9 cellular contexts compared by ENCODE assay signal in the genomic region with DNA sequence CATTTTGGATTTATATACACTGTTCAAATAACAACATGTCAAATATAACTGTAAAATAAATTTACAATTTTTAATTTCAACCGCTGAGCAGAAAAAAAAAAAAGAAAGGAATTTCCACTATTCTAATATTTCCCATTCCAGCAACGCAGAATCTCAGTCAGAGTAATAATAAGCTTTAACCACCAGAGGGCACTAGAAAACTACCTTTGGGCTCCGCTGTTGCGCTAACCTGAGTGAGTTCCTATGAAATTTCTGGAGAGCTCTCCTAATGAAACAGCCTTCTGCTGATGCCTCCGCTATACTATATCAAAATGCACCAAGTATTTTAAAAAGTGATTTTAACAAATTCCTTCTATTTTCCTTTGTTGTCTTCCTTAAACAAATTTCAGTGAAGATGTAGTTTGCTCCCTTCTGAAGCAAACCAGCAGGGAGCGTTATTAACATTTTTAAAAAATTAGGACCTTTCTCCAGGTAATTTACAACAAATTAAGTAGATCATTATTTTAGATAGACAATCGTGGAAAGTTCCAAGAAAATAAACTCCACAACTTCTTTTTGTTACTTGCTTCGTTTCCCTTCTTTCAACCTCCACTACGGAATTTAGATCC. TPM values are rescaled to one million over a fixed set of nuclear protein-coding genes. Genes with fewer than 3 reads are reported as not detected.
DNase-seq lines count a peak whose midpoint lies in the region; ATAC-seq, FAIRE-seq and TF ChIP-seq lines count a peak whose summit lies in the region.
"Had no signal": no experiment of that assay in that cellular context is flagged by ENCODE, and none has a peak within 500 bp of the region (broad histone marks: within the 10 kb centered on the region; RNA-seq: fewer than 3 reads in every experiment).

No MANE protein-coding gene starts in this region.

- peak; percentile 74 for DNase-seq in Ammon's horn (ENCODE audit: low spot score)
- peak; percentile 3 for DNase-seq in GM12892 (ENCODE audit: insufficient read length)
- peak; percentile 50 for DNase-seq in NB4 (ENCODE audit: low read depth)
- DNase-seq in T-helper 17 cell, result no peak
- DNase-seq in endothelial cell (ENCODE audit: low spot score), result peak; percentile 27
- peak; percentile 86 for DNase-seq in midbrain (lab: John Stamatoyannopoulos, UW)
- DNase-seq in ecto neural progenitor cell (ENCODE audit: low spot score), result no peak

- no peaks in the 10 kb centered on the region for H3K9me3 ChIP-seq in T-helper 17 cell (ENCODE audit: control insufficient read depth, low read length, poor library complexity, severe bottlenecking)
- H3K9me3 ChIP-seq: SJSA1 had no signal

- H3K27me3 Mint-ChIP-seq in T-helper 17 cell, result peaks cover 14% of the 10 kb centered on the region
- no peaks in the 10 kb centered on the region for H3K27me3 Mint-ChIP-seq in endothelial cell (ENCODE audit: unreplicated experiment)

- H3K4me3 ChIP-seq in NB4 (ENCODE audit: low read depth, low read length), result no peak overlapping the region
- H3K4me3 ChIP-seq: SJSA1 had no signal

- no peak overlapping the region for H3K4me3 Mint-ChIP-seq in T-helper 17 cell
- no peak overlapping the region for H3K4me3 Mint-ChIP-seq in endothelial cell (ENCODE audit: unreplicated experiment)

- H3K4me1 Mint-ChIP-seq in T-helper 17 cell, result peaks cover 7% of the 10 kb centered on the region
- peaks cover 11% of the 10 kb centered on the region for H3K4me1 Mint-ChIP-seq in endothelial cell (ENCODE audit: unreplicated experiment)

- no peak for TF ChIP-seq POLR2A in GM12892 (IDR thresholded peaks at IDR 0.05; ENCODE audit: low read depth, low read length)
- TF ChIP-seq POLR2A in NB4 (IDR thresholded peaks at IDR 0.05; ENCODE audit: extremely low read depth, insufficient read length), result no peak

- TF ChIP-seq CTCF in NB4 (IDR thresholded peaks at IDR 0.05; ENCODE audit: low read depth, low read length) (peak; percentile 62), endothelial cell (IDR thresholded peaks at IDR 0.05; ENCODE audit: unreplicated experiment) (peak; percentile 91)

- peak; percentile 77 for ATAC-seq in HG02623 (IDR thresholded peaks at IDR 0.05; ENCODE audit: unreplicated experiment)
- peak; percentile 82 for ATAC-seq in T-helper 17 cell

- H3K27ac Mint-ChIP-seq in T-helper 17 cell (no peak overlapping the region), endothelial cell (ENCODE audit: unreplicated experiment) (no peak overlapping the region)

- FAIRE-seq in GM12892 (lab: Jason Lieb, UNC), result peak; percentile 76

- no peaks in the 10 kb centered on the region for H3K9me3 Mint-ChIP-seq in endothelial cell (ENCODE audit: unreplicated experiment)

- peaks cover 3% of the 10 kb centered on the region for H3K36me3 Mint-ChIP-seq in T-helper 17 cell (ENCODE audit: low read depth)
- no peaks in the 10 kb centered on the region for H3K36me3 Mint-ChIP-seq in endothelial cell (ENCODE audit: low read depth, unreplicated experiment)

RNA-seq across cellular contexts. Expression of a gene that starts 23.0 kb away (rescaled TPM):
- 1.8 TPM for polyA plus RNA-seq in GM12892 (2012; ENCODE audit: missing spikeins)
- total RNA-seq in T-helper 17 cell (10 to 100 TPM; 10.2 to 11.6 TPM), endothelial cell (ENCODE audit: unreplicated experiment) (0.36 TPM)
- total RNA-seq: SJSA1 had no signal

RNA-seq across cellular contexts. Expression of a gene that starts 45.1 kb away (rescaled TPM):
- not detected for polyA plus RNA-seq in GM12892 (2012; ENCODE audit: missing spikeins)
- total RNA-seq in T-helper 17 cell, result not detected
- total RNA-seq in endothelial cell (ENCODE audit: unreplicated experiment), result 0.15 TPM

Comparison
In these comparisons a context has a peak if more than half of its experiments do, and no peak if none do; other contexts are left out.
1. DNase-seq: peak in Ammon's horn (single experiment), GM12892 (single experiment), NB4 (single experiment), endothelial cell (single experiment) and midbrain (single experiment); none in T-helper 17 cell (0 of 3) and ecto neural progenitor cell (single experiment).